8 cellular contexts compared by ENCODE assay signal in genomic region chr5:170273968-170274710, GRCh38. TPM values are rescaled to one million over a fixed set of nuclear protein-coding genes. Genes with fewer than 3 reads are reported as not detected.
DNase-seq lines count a peak whose midpoint lies in the region; ATAC-seq, FAIRE-seq and TF ChIP-seq lines count a peak whose summit lies in the region.

No MANE protein-coding gene starts in this region.

- H3F3A ChIP-seq in GM23338 (replicated peaks; ENCODE audit: low read depth): no peaks in the 10 kb centered on the region

- H3K27ac ChIP-seq in GM23338 (ENCODE audit: low read depth) (no peak overlapping the region), Peyer's patch (peak overlapping the region in 3 of 4 donors; percentile 12 to 76 (median 17)), GM12878 (ENCODE audit: control insufficient read depth, insufficient read depth) (no peak overlapping the region), esophagus squamous epithelium (peak overlapping the region in 1 of 4 donors; percentile 28), pancreas (no peak overlapping the region)

- RAD21 ChIA-PET in GM12878 (lab: Charles Lee; ENCODE audit: unreplicated experiment): interaction anchor here (0.8 to 8.9 kb wide), 6 partner anchors 21 to 147 kb away, joined by 3 to 182 read pairs (median 28); partner anchors contain the start of gene LCP2

- TF ChIP-seq RAD21 in GM12878 (IDR thresholded peaks at IDR 0.05; ENCODE audit: insufficient read depth, low read depth, low read length): peak; percentile 69

- peak; percentile 60 for DNase-seq in A172 (ENCODE audit: low spot score)
- DNase-seq in GM23338 (ENCODE audit: low spot score): peak; percentile 84
- peak in 2 of 3 donors; percentile 65 to 86 for DNase-seq in Peyer's patch
- DNase-seq in GM12878 (ENCODE audit: low read depth, low spot score): no peak
- peak; percentile 62 for DNase-seq in pons (ENCODE audit: low spot score)
- DNase-seq in esophagus squamous epithelium (lab: John Stamatoyannopoulos, UW): no peak
- no peak for DNase-seq in pancreas
- DNase-seq in NCI-H2196 treated with DMSO at 0.1 percent for 48 hours (lab: John Stamatoyannopoulos, UW; ENCODE audit: unreplicated experiment): no peak

- H4K20me1 ChIP-seq in GM23338 (replicated peaks; ENCODE audit: insufficient read depth) (no peaks in the 10 kb centered on the region), GM12878 (ENCODE audit: control insufficient read depth, insufficient read depth) (no peaks in the 10 kb centered on the region)

- no peaks in the 10 kb centered on the region for H3K9me3 Mint-ChIP-seq in GM23338

- H2AFZ ChIP-seq in GM23338: peak overlapping the region; percentile 78; the same call in 1 of the 2 replicates
- no peak overlapping the region for H2AFZ ChIP-seq in GM12878 (ENCODE audit: control insufficient read depth, low read depth, low read length)

- H3K4me3 ChIP-seq in GM23338: no peak overlapping the region
- no peak overlapping the region for H3K4me3 ChIP-seq in Peyer's patch
- no peak overlapping the region for H3K4me3 ChIP-seq in GM12878
- H3K4me3 ChIP-seq in esophagus squamous epithelium: no peak overlapping the region
- no peak overlapping the region for H3K4me3 ChIP-seq in pancreas

- TF ChIP-seq POLR2A in Peyer's patch (IDR thresholded peaks at IDR 0.05) (no peak), GM12878 (IDR thresholded peaks at IDR 0.05; ENCODE audit: low read depth, low read length) (no peak), esophagus squamous epithelium (IDR thresholded peaks at IDR 0.05) (no peak)

- POLR2A ChIA-PET in GM12878 (lab: Charles Lee): interaction anchor here (1.3 kb wide), 1 partner anchor 19 kb away, joined by 5 read pairs; no protein-coding TSS in a partner anchor

- H3K9me3 ChIP-seq in Peyer's patch: no peaks in the 10 kb centered on the region
- H3K9me3 ChIP-seq in GM12878 (replicated peaks; ENCODE audit: control insufficient read depth, insufficient read depth, low read length): no peaks in the 10 kb centered on the region
- no peaks in the 10 kb centered on the region for H3K9me3 ChIP-seq in esophagus squamous epithelium
- H3K9me3 ChIP-seq in pancreas: no peaks in the 10 kb centered on the region

- no peak overlapping the region for H3K4me3 Mint-ChIP-seq in GM23338

- H3K36me3 ChIP-seq in GM23338 (ENCODE audit: insufficient read depth): no peaks in the 10 kb centered on the region
- H3K36me3 ChIP-seq in Peyer's patch: peaks cover 0 to 10% (median 0%) of the 10 kb centered on the region in 3 donors
- peaks cover 10 to 25% of the 10 kb centered on the region in 2 experiments; a peak in 3 of 4 replicates for H3K36me3 ChIP-seq in GM12878 (ENCODE audit: control insufficient read depth in 2 of 2, insufficient read depth in 2 of 2, low read length in 1 of 2)
- H3K36me3 ChIP-seq in esophagus squamous epithelium: no peaks in the 10 kb centered on the region
- no peaks in the 10 kb centered on the region for H3K36me3 ChIP-seq in pancreas

- H3K27ac Mint-ChIP-seq in GM23338: no peak overlapping the region

- no peak for TF ChIP-seq EP300 in GM12878 (IDR thresholded peaks at IDR 0.05; ENCODE audit: borderline replicate concordance in 1 of 2, control insufficient read depth in 1 of 2, low read depth in 2 of 2, low read length in 2 of 2)

- H3K9me2 ChIP-seq in GM23338 (ENCODE audit: insufficient read depth): no peaks in the 10 kb centered on the region; the same call in 1 of the 2 replicates

- H3K4me2 ChIP-seq in GM23338 (no peak overlapping the region), GM12878 (ENCODE audit: control insufficient read depth, insufficient read depth) (no peak overlapping the region)

- peaks cover 24% of the 10 kb centered on the region for H3K27me3 Mint-ChIP-seq in GM23338 (ENCODE audit: insufficient read depth, low read depth, poor library complexity)

- H3K27me3 ChIP-seq in GM23338 (ENCODE audit: insufficient read depth) (no peaks in the 10 kb centered on the region), Peyer's patch (no peaks in the 10 kb centered on the region), GM12878 (replicated peaks in 1 of 2; ENCODE audit: control insufficient read depth in 2 of 2, insufficient read depth in 2 of 2, low read length in 1 of 2) (no peaks in the 10 kb centered on the region), esophagus squamous epithelium (no peaks in the 10 kb centered on the region), pancreas (no peaks in the 10 kb centered on the region)

- SMC1A ChIA-PET in GM12878 (lab: Charles Lee; ENCODE audit: uncharacterized antibody, unreplicated experiment): interaction anchor here (0.5 to 16.6 kb wide), 11 partner anchors 8 to 147 kb away, joined by 3 to 451 read pairs (median 4); partner anchors contain the start of gene LCP2

- H3K79me2 ChIP-seq in GM23338 (replicated peaks; ENCODE audit: insufficient read depth) (no peaks in the 10 kb centered on the region), GM12878 (ENCODE audit: control insufficient read depth, insufficient read depth, low read length) (no peaks in the 10 kb centered on the region)

- H3K4me1 Mint-ChIP-seq in GM23338: peaks cover 27% of the 10 kb centered on the region

- intact Hi-C loops in GM12878 (cut with micrococcal nuclease; ENCODE audit: unreplicated experiment): no loop called here
- intact Hi-C loops in esophagus squamous epithelium (cut with DNase I): no loop called here
- intact Hi-C loops in pancreas (cut with DNase I): no loop called here

- BruUV-seq in GM12878 (replicated peaks; lab: Mats Ljungman, UMichigan): no TSS peak

- 84% methylated on average over 8 of the region's 8 CpGs for WGBS in GM12878 (ENCODE audit: insufficient coverage, insufficient replicate concordance, low lambda C conversion rate, missing lambda C conversion rate)
- WGBS in esophagus squamous epithelium, 2 donors: 62 to 65% methylated on average over 4 to 7 of the region's 8 CpGs
- 36 to 40% methylated on average over 8 of the region's 8 CpGs for WGBS in pancreas, 2 donors

- H3K36me3 Mint-ChIP-seq in GM23338 (ENCODE audit: low read depth): no peaks in the 10 kb centered on the region

- CTCF ChIA-PET in GM12878 (lab: Yijun Ruan, JAX): interaction anchor here (0.8 to 8.1 kb wide), 15 partner anchors 8 to 151 kb away, joined by 3 to 126 read pairs (median 8); partner anchors contain the start of gene LCP2

- TF ChIP-seq CTCF in GM23338 (conservative IDR thresholded peaks at IDR 0.05; ENCODE audit: low read depth in 2 of 2) (peak; percentile 66 to 96), Peyer's patch (IDR thresholded peaks at IDR 0.05) (no peak), GM12878 (IDR thresholded peaks at IDR 0.05 in 2 of 3, conservative IDR thresholded peaks at IDR 0.05 in 1 of 3; ENCODE audit: control insufficient read depth in 2 of 3, extremely low read depth in 1 of 3, insufficient read depth in 1 of 3, low read depth in 3 of 3, low read length in 3 of 3) (peak; percentile 8 to 34 (median 30); a peak in 3 of 6 replicates), esophagus squamous epithelium (IDR thresholded peaks at IDR 0.05) (no peak), pancreas (IDR thresholded peaks at IDR 0.05) (no peak)

- in situ Hi-C loops in GM12878 (cut with MboI): no loop called here

- FAIRE-seq in GM12878 (lab: Jason Lieb, UNC): no peak
- no peak for FAIRE-seq in pancreas (lab: Jason Lieb, UNC)

- ATAC-seq in GM23338: peak; percentile 82
- ATAC-seq in GM12878: no peak
- ATAC-seq in pancreas: no peak

- H3K4me1 ChIP-seq in GM23338 (ENCODE audit: insufficient read depth) (peaks cover 19% of the 10 kb centered on the region), Peyer's patch (peaks cover 0 to 21% (median 16%) of the 10 kb centered on the region in 4 donors), GM12878 (ENCODE audit: control insufficient read depth, insufficient read depth, low read length) (peaks cover 30% of the 10 kb centered on the region), esophagus squamous epithelium (peaks cover 5 to 43% (median 9%) of the 10 kb centered on the region in 3 donors), pancreas (no peaks in the 10 kb centered on the region)

- no peak overlapping the region for H3K9ac ChIP-seq in GM12878 (ENCODE audit: control insufficient read depth, insufficient read depth, low read length)

RNA-seq across cellular contexts. Expression of gene LCP2, which starts 23.4 kb away (rescaled TPM):
- total RNA-seq in A172 (2014; rRNA removed; shearing (Covaris generic)): not detected in 2 replicates
- total RNA-seq in GM23338 (2014; rRNA removed; shearing (Covaris generic)): 0.35 and 0.38 TPM in 2 replicates
- polyA plus RNA-seq in GM23338 (2016; fragmentation: Nextera tagmentation; extraction: Ambion mirVana) (0.26 and 0.77 TPM in 2 replicates), GM12878 (2011; rRNA removed) (45.5 and 46.7 TPM in 2 replicates), GM12878 (2014; fragmentation: Illumina TruSeq; extraction: Trizol) (48.7 and 50.5 TPM in 2 replicates), GM12878 (2014; fragmentation: Nextera tagmentation; extraction: Ambion mirVana) (1 to 10 TPM; 8.0 to 8.5 TPM), GM12878 (2014; rRNA removed) (24.4 and 25.7 TPM in 2 replicates), GM12878 (2016; fragmentation: Nextera tagmentation; extraction: Ambion mirVana) (10 to 100 TPM; 12.7 to 15.3 TPM), pancreas (1 to 10 TPM; 1.9 to 2.6 TPM)
- total RNA-seq in Peyer's patch (100 to 1,000 TPM in 1 of 4 donors, 10 to 100 TPM in 3; 27.1 to 139 (median 33.9) TPM), GM12878 (2014; rRNA removed) (17.8 and 19.2 TPM in 2 replicates), GM12878 (2014; rRNA removed; fragmentation: Illumina TruSeq; extraction: Trizol) (23.5 and 23.9 TPM in 2 replicates), GM12878 (2021) (38.5 and 40.0 TPM in 2 replicates), esophagus squamous epithelium (10 to 100 TPM in 3 of 4 donors, 1 to 10 TPM in 1; 3.9 to 17.9 (median 12.6) TPM), pancreas (10 to 100 TPM in 2 of 6 donors, 1 to 10 TPM in 4; 2.0 to 22.0 (median 4.9) TPM)
- 339 and 344 TPM in 2 replicates for total RNA-seq in GM12878 (2013; cell fraction: nucleolus; rRNA removed)
- polyA plus RNA-seq in GM12878 (2011; ENCODE audit: low read depth): 13.4 TPM
- polyA plus RNA-seq in GM12878 (2011; cell fraction: cytosol; rRNA removed): 30.5 and 30.9 TPM in 2 replicates
- 121 and 152 TPM in 2 replicates for polyA plus RNA-seq in GM12878 (2011; cell fraction: nucleus; rRNA removed)
- polyA plus RNA-seq in GM12878 (2012): 20.3 and 26.2 TPM in 2 replicates
- 69.6 and 94.1 TPM in 2 replicates for polyA minus RNA-seq in GM12878 (2011; rRNA and poly(A)+ RNA removed)
- 8.2 and 16.8 TPM in 2 replicates for polyA minus RNA-seq in GM12878 (2011; cell fraction: cytosol; rRNA and poly(A)+ RNA removed)
- polyA minus RNA-seq in GM12878 (2011; cell fraction: nucleus; rRNA and poly(A)+ RNA removed): 149 and 176 TPM in 2 replicates

RNA-seq across cellular contexts. Expression of gene C5orf58, which starts 41.4 kb away (rescaled TPM):
- not detected in 2 replicates for total RNA-seq in A172 (2014; rRNA removed; shearing (Covaris generic))
- 1.0 TPM in 1 of 2 replicates, not detected in the other for total RNA-seq in GM23338 (2014; rRNA removed; shearing (Covaris generic))
- 9.1 and 10.8 TPM in 2 replicates for polyA plus RNA-seq in GM23338 (2016; fragmentation: Nextera tagmentation; extraction: Ambion mirVana)
- not detected for total RNA-seq in Peyer's patch
- not detected in 2 replicates for total RNA-seq in GM12878 (2013; cell fraction: nucleolus; rRNA removed)
- total RNA-seq in GM12878 (2014; rRNA removed): not detected in 2 replicates
- not detected in 2 replicates for total RNA-seq in GM12878 (2014; rRNA removed; fragmentation: Illumina TruSeq; extraction: Trizol)
- not detected in 2 replicates for total RNA-seq in GM12878 (2021)
- polyA plus RNA-seq in GM12878 (2011; ENCODE audit: low read depth): not detected
- not detected in 2 replicates for polyA plus RNA-seq in GM12878 (2011; rRNA removed)
- not detected in 2 replicates for polyA plus RNA-seq in GM12878 (2011; cell fraction: cytosol; rRNA removed)
- not detected in 2 replicates for polyA plus RNA-seq in GM12878 (2011; cell fraction: nucleus; rRNA removed)
- polyA plus RNA-seq in GM12878 (2012): 0.11 TPM in 1 of 2 replicates, not detected in the other
- polyA plus RNA-seq in GM12878 (2014; fragmentation: Illumina TruSeq; extraction: Trizol): not detected in 2 replicates
- polyA plus RNA-seq in GM12878 (2014; fragmentation: Nextera tagmentation; extraction: Ambion mirVana): under 1 TPM; 0.26 to 0.27 TPM
- polyA plus RNA-seq in GM12878 (2014; rRNA removed): not detected in 2 replicates
- polyA plus RNA-seq in GM12878 (2016; fragmentation: Nextera tagmentation; extraction: Ambion mirVana): under 1 TPM in 1 of 2 experiments, not detected in 1; 0.13 TPM
- polyA minus RNA-seq in GM12878 (2011; rRNA and poly(A)+ RNA removed): not detected in 2 replicates
- not detected in 2 replicates for polyA minus RNA-seq in GM12878 (2011; cell fraction: cytosol; rRNA and poly(A)+ RNA removed)
- not detected in 2 replicates for polyA minus RNA-seq in GM12878 (2011; cell fraction: nucleus; rRNA and poly(A)+ RNA removed)
- total RNA-seq in esophagus squamous epithelium: not detected
- not detected for total RNA-seq in pancreas
- polyA plus RNA-seq in pancreas: under 1 TPM in 1 of 2 donors, not detected in 1; 0.21 TPM

Comparison
In these comparisons a context has a peak if more than half of its experiments do, and no peak if none do; other contexts are left out.
1. DNase-seq: peak in A172 (single experiment), GM23338 (single experiment), Peyer's patch (2 of 3) and pons (single experiment); none in GM12878 (single experiment), esophagus squamous epithelium (single experiment), pancreas (0 of 6) and NCI-H2196 treated with DMSO at 0.1 percent for 48 hours (single experiment).
2. H3K27ac ChIP-seq: peak in Peyer's patch (3 of 4); none in GM23338 (single experiment), GM12878 (single experiment) and pancreas (0 of 4).
3. CTCF ChIP-seq: peak in GM23338 (2 of 2) and GM12878 (3 of 3); none in Peyer's patch (0 of 6), esophagus squamous epithelium (0 of 6) and pancreas (0 of 4).